Comparison of ENCODE assay signal across 1 cellular context in the genomic region with DNA sequence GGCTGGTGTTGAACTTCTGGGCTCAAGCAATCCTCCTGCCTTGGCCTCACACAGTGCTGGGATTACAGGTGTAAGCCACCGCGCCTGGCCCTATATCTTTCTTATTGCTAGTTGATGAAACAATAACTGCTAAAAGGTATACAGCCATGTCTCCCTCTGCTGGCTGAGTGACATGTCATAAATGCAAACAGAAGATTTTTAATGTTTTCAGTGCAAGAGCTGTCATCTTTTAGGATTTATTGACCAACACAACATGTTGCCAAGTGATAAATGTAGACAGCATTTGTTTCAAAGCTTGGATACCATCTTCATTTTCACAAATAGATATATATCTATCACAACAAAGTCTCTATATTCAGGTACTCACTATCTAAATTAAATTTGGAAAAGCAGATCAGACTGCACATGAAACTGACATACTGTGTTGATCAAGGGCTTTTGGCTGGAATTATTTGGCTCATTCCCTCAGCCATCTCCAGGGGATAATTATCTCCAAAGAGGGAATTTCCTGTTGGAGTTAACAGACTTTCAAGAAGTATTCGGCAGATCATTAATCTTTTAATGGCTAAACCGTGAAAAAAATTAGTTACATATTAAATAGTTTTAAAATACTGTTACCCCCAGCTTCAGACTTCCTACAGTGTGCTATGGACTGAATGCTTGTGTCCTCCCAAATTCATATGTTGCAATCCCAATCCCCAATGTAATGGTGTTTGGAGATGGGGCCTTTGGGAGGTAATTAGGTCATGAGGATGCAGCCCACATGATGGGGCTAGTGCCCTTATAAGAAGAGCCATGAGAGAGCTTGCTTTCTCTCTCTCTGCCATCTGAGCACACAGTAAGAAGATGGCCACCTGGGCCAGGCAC.
TF ChIP-seq lines count a peak whose summit lies in the region.

No MANE protein-coding gene starts in this region.

TF ChIP-seq in K562, 482 proteins besides CTCF, POLR2A, EP300 and RAD21 (continued from another document and continues in another):
- TF ChIP-seq, protein P1, sequence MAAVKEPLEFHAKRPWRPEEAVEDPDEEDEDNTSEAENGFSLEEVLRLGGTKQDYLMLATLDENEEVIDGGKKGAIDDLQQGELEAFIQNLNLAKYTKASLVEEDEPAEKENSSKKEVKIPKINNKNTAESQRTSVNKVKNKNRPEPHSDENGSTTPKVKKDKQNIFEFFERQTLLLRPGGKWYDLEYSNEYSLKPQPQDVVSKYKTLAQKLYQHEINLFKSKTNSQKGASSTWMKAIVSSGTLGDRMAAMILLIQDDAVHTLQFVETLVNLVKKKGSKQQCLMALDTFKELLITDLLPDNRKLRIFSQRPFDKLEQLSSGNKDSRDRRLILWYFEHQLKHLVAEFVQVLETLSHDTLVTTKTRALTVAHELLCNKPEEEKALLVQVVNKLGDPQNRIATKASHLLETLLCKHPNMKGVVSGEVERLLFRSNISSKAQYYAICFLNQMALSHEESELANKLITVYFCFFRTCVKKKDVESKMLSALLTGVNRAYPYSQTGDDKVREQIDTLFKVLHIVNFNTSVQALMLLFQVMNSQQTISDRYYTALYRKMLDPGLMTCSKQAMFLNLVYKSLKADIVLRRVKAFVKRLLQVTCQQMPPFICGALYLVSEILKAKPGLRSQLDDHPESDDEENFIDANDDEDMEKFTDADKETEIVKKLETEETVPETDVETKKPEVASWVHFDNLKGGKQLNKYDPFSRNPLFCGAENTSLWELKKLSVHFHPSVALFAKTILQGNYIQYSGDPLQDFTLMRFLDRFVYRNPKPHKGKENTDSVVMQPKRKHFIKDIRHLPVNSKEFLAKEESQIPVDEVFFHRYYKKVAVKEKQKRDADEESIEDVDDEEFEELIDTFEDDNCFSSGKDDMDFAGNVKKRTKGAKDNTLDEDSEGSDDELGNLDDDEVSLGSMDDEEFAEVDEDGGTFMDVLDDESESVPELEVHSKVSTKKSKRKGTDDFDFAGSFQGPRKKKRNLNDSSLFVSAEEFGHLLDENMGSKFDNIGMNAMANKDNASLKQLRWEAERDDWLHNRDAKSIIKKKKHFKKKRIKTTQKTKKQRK (IDR thresholded peaks at IDR 0.05; ENCODE audit: borderline replicate concordance, low read depth, low read length) = no peak
- TF ChIP-seq CREB1 (IDR thresholded peaks at IDR 0.05) = no peak
- TF ChIP-seq CREB1 (CRISPR knock-in tag; IDR thresholded peaks at IDR 0.05) = 0 out of 2 replicates have a peak, but pooled peaks have one; percentile 34
- TF ChIP-seq ZBTB11 (CRISPR knock-in tag; IDR thresholded peaks at IDR 0.05) = no peak
- no peak for TF ChIP-seq BMI1 (IDR thresholded peaks at IDR 0.05; ENCODE audit: low read length)
- TF ChIP-seq HMG20B (CRISPR knock-in tag; IDR thresholded peaks at IDR 0.05) = no peak
- no peak for TF ChIP-seq CREB5 (CRISPR knock-in tag; IDR thresholded peaks at IDR 0.05)
- TF ChIP-seq, protein P2, sequence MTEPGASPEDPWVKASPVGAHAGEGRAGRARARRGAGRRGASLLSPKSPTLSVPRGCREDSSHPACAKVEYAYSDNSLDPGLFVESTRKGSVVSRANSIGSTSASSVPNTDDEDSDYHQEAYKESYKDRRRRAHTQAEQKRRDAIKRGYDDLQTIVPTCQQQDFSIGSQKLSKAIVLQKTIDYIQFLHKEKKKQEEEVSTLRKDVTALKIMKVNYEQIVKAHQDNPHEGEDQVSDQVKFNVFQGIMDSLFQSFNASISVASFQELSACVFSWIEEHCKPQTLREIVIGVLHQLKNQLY (CRISPR knock-in tag; conservative IDR thresholded peaks at IDR 0.05) = no peak
- TF ChIP-seq MCM2 (IDR thresholded peaks at IDR 0.05; ENCODE audit: low read depth) = no peak
- TF ChIP-seq SP2 (IDR thresholded peaks at IDR 0.05; ENCODE audit: extremely low read depth, low read depth, low read length, poor library complexity, severe bottlenecking) = no peak
- TF ChIP-seq TAL1 (IDR thresholded peaks at IDR 0.05) = 0 out of 2 replicates have a peak, but pooled peaks have one; percentile 25
- TF ChIP-seq KHSRP (IDR thresholded peaks at IDR 0.05) = no peak
- no peak for TF ChIP-seq DPF2 (IDR thresholded peaks at IDR 0.05)
- TF ChIP-seq ZNF668 (CRISPR knock-in tag; IDR thresholded peaks at IDR 0.05) = no peak
- peak; percentile 24 for TF ChIP-seq TBP (optimal IDR thresholded peaks at IDR 0.05; ENCODE audit: low read depth, low read length)
- TF ChIP-seq ESRRA (IDR thresholded peaks at IDR 0.05; ENCODE audit: borderline replicate concordance, low read depth) = no peak
- TF ChIP-seq GTF2E2 (tag; IDR thresholded peaks at IDR 0.05) = no peak
- no peak for TF ChIP-seq ZNF146 (CRISPR knock-in tag; IDR thresholded peaks at IDR 0.05; ENCODE audit: unreplicated experiment)
- TF ChIP-seq BCL6 (CRISPR knock-in tag; IDR thresholded peaks at IDR 0.05) = no peak
- no peak for TF ChIP-seq ZSCAN32 (CRISPR knock-in tag; IDR thresholded peaks at IDR 0.05)
- TF ChIP-seq SIN3B (IDR thresholded peaks at IDR 0.05; ENCODE audit: low read depth) = no peak
- no peak; the same call in 1 of the 2 replicates for TF ChIP-seq BACH1 (tag; IDR thresholded peaks at IDR 0.05)
- peak; percentile 32 to 48; a peak in 1 of 4 replicates for TF ChIP-seq MNT (conservative IDR thresholded peaks at IDR 0.05)
- no peak for TF ChIP-seq PYGO2 (tag; IDR thresholded peaks at IDR 0.05)
- peak; percentile 99 for TF ChIP-seq MEIS2 (IDR thresholded peaks at IDR 0.05; ENCODE audit: partially characterized antibody)
- no peak for TF ChIP-seq CSDE1 (IDR thresholded peaks at IDR 0.05)
- no peak for TF ChIP-seq TFE3 (CRISPR knock-in tag; IDR thresholded peaks at IDR 0.05)
- TF ChIP-seq HNRNPL (IDR thresholded peaks at IDR 0.05; ENCODE audit: low read depth, low read length) = no peak
- no peak for TF ChIP-seq SMAD3 (CRISPR knock-in tag; conservative IDR thresholded peaks at IDR 0.05)
- TF ChIP-seq NKRF (IDR thresholded peaks at IDR 0.05; ENCODE audit: borderline replicate concordance) = no peak
- TF ChIP-seq NRF1 (conservative IDR thresholded peaks at IDR 0.05 in 1 of 2, IDR thresholded peaks at IDR 0.05 in 1 of 2) = no peak
- peak; percentile 64 for TF ChIP-seq JUND (IDR thresholded peaks at IDR 0.05; ENCODE audit: borderline replicate concordance, low read depth, low read length)
- TF ChIP-seq JUND (tag; IDR thresholded peaks at IDR 0.05; ENCODE audit: borderline replicate concordance, low read depth, low read length) = no peak; the same call in 2 of the 3 replicates
- no peak for TF ChIP-seq BRCA1 (IDR thresholded peaks at IDR 0.05)
- TF ChIP-seq BRCA1 (CRISPR knock-in tag; IDR thresholded peaks at IDR 0.05) = no peak
- no peak for TF ChIP-seq MTA2 (IDR thresholded peaks at IDR 0.05; ENCODE audit: low read depth)
- TF ChIP-seq, protein P3, sequence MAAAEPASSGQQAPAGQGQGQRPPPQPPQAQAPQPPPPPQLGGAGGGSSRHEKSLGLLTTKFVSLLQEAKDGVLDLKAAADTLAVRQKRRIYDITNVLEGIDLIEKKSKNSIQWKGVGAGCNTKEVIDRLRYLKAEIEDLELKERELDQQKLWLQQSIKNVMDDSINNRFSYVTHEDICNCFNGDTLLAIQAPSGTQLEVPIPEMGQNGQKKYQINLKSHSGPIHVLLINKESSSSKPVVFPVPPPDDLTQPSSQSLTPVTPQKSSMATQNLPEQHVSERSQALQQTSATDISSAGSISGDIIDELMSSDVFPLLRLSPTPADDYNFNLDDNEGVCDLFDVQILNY (CRISPR knock-in tag; IDR thresholded peaks at IDR 0.05) = no peak
- no peak for TF ChIP-seq SMAD2 (IDR thresholded peaks at IDR 0.05; ENCODE audit: low read depth, low read length)
- no peak for TF ChIP-seq PHB (CRISPR knock-in tag; IDR thresholded peaks at IDR 0.05)
- TF ChIP-seq TBL1XR1 (IDR thresholded peaks at IDR 0.05; ENCODE audit: low read length in 2 of 2) = no peak
- TF ChIP-seq MTA1 (IDR thresholded peaks at IDR 0.05; ENCODE audit: borderline replicate concordance) = no peak
- TF ChIP-seq HMGN3 (IDR thresholded peaks at IDR 0.05; ENCODE audit: borderline replicate concordance, extremely low read depth, insufficient read length, low read depth, low read length) = no peak
- TF ChIP-seq RFX1 (IDR thresholded peaks at IDR 0.05) = peak; percentile 46
- TF ChIP-seq PTBP1 (IDR thresholded peaks at IDR 0.05; ENCODE audit: low read depth, low read length) = no peak
- peak in 1 of 2 experiments; percentile 50; a peak in 1 of 4 replicates for TF ChIP-seq FOXA3 (CRISPR knock-in tag; conservative IDR thresholded peaks at IDR 0.05 in 1 of 2, IDR thresholded peaks at IDR 0.05 in 1 of 2)
- TF ChIP-seq ARID3A (IDR thresholded peaks at IDR 0.05; ENCODE audit: borderline replicate concordance, low read depth, low read length) = peak; percentile 97
- no peak for TF ChIP-seq NELFE (IDR thresholded peaks at IDR 0.05; ENCODE audit: insufficient read depth, insufficient read length)
